In genomic region chr19:46365561-46365960, GRCh38 we compare ENCODE assay signal across 17 cellular contexts. TPM values are rescaled to one million over a fixed set of nuclear protein-coding genes. Genes with fewer than 3 reads are reported as not detected.
DNase-seq lines count a peak whose midpoint lies in the region; FAIRE-seq and TF ChIP-seq lines count a peak whose summit lies in the region.
"Had no signal": no experiment of that assay in that cellular context is flagged by ENCODE, and none has a peak within 500 bp of the region (broad histone marks: within the 10 kb centered on the region; RNA-seq: fewer than 3 reads in every experiment).

No MANE protein-coding gene starts in this region.

- H3K4me3 ChIP-seq in BLaER1 (no peak overlapping the region), brain microvascular endothelial cell (ENCODE audit: low read depth, low read length) (no peak overlapping the region), mesenchymal stem cell (ENCODE audit: insufficient read depth in 1 of 2, low read depth in 1 of 2, low read length in 2 of 2) (no peak overlapping the region), vagina (no peak overlapping the region), small intestine (ENCODE audit: low read depth in 1 of 2, low read length in 2 of 2) (no peak overlapping the region), esophagus muscularis mucosa (no peak overlapping the region)
- H3K4me3 ChIP-seq: SJCRH30 had no signal

- no peak overlapping the region for H2AFZ ChIP-seq in mesenchymal stem cell (ENCODE audit: low read depth, low read length)

- H3K4me2 ChIP-seq in BLaER1 (no peak overlapping the region), mesenchymal stem cell (ENCODE audit: low read length, poor library complexity, severe bottlenecking) (no peak overlapping the region)

- H4K20me1 ChIP-seq in BLaER1, result peaks cover 98% of the 10 kb centered on the region

- H2AK5ac ChIP-seq in mesenchymal stem cell (ENCODE audit: low read length, severe bottlenecking), result no peak overlapping the region

- H3K9ac ChIP-seq in BLaER1 (0 out of 2 replicates have a peak overlapping the region, but pooled peaks have one; percentile 6), mesenchymal stem cell (ENCODE audit: low read length) (no peak overlapping the region)

- H2BK12ac ChIP-seq in mesenchymal stem cell (ENCODE audit: low read length in 2 of 2), result no peak overlapping the region

- no peak overlapping the region for H2BK5ac ChIP-seq in mesenchymal stem cell (ENCODE audit: low read depth, low read length, poor library complexity, severe bottlenecking)

- H3K4me1 ChIP-seq in BLaER1, result peaks cover 39% of the 10 kb centered on the region
- peaks cover 13% of the 10 kb centered on the region for H3K4me1 ChIP-seq in mesenchymal stem cell (ENCODE audit: control insufficient read depth, insufficient read depth, low read depth, low read length)
- H3K4me1 ChIP-seq in vagina, result peaks cover 7% of the 10 kb centered on the region
- no peaks in the 10 kb centered on the region for H3K4me1 ChIP-seq in small intestine (ENCODE audit: control insufficient read depth in 2 of 2, insufficient read depth in 1 of 2, low read depth in 1 of 2, low read length in 1 of 2)
- H3K4me1 ChIP-seq in esophagus muscularis mucosa, result no peaks in the 10 kb centered on the region

- peak overlapping the region; percentile 37 for H4K8ac ChIP-seq in mesenchymal stem cell (ENCODE audit: low read length)

- DNase-seq in NCI-H2171 (lab: John Stamatoyannopoulos, UW) (peak; percentile 28), brain microvascular endothelial cell (peak; percentile 46), mesenchymal stem cell (no peak), NCI-H1930 (lab: John Stamatoyannopoulos, UW) (no peak), vagina (ENCODE audit: extremely low spot score in 2 of 2) (no peak), small intestine (no peak), esophagus muscularis mucosa (ENCODE audit: extremely low spot score) (no peak)
- DNase-seq: DMS79 treated with DMSO at 0.1 percent for 48 hours, GDM1, KBM-7, NCI-H1092, NCI-H1694 treated with DMSO at 0.1 percent for 48 hours, NCI-H510A, NCI-H82, SJCRH30 had no signal

- in situ Hi-C loops in brain microvascular endothelial cell (cut with HindIII; ENCODE audit: low pct_ligation_motif_present, low sequenced_read_pairs), result no loop called here

- no peaks in the 10 kb centered on the region for H3K27me3 ChIP-seq in BLaER1
- H3K27me3 ChIP-seq in brain microvascular endothelial cell (replicated peaks), result no peaks in the 10 kb centered on the region
- H3K27me3 ChIP-seq in mesenchymal stem cell (ENCODE audit: control insufficient read depth in 1 of 2, insufficient read depth in 1 of 2, low read length in 2 of 2), result no peaks in the 10 kb centered on the region
- H3K27me3 ChIP-seq in vagina, result no peaks in the 10 kb centered on the region
- H3K27me3 ChIP-seq in small intestine (ENCODE audit: control insufficient read depth in 2 of 2, insufficient read depth in 2 of 2, low read length in 2 of 2), result no peaks in the 10 kb centered on the region
- H3K27me3 ChIP-seq in esophagus muscularis mucosa, result no peaks in the 10 kb centered on the region
- H3K27me3 ChIP-seq: SJCRH30 had no signal

- no peak overlapping the region for H3K14ac ChIP-seq in mesenchymal stem cell (ENCODE audit: low read length in 2 of 2)

- H3K9me3 ChIP-seq in BLaER1 (no peaks in the 10 kb centered on the region), mesenchymal stem cell (ENCODE audit: control insufficient read depth, low read length) (no peaks in the 10 kb centered on the region), vagina (no peaks in the 10 kb centered on the region), small intestine (ENCODE audit: control insufficient read depth, low read depth) (no peaks in the 10 kb centered on the region), esophagus muscularis mucosa (no peaks in the 10 kb centered on the region)
- H3K9me3 ChIP-seq: SJCRH30 had no signal

- H2BK15ac ChIP-seq in mesenchymal stem cell (ENCODE audit: low read depth, poor library complexity, severe bottlenecking), result no peak overlapping the region

- intact Hi-C loops in vagina (cut with DNase I) (no loop called here), esophagus muscularis mucosa (cut with DNase I) (no loop called here)

- H3K36me3 ChIP-seq in BLaER1 (peaks cover 75% of the 10 kb centered on the region), brain microvascular endothelial cell (replicated peaks) (peaks cover 10% of the 10 kb centered on the region), mesenchymal stem cell (ENCODE audit: control insufficient read depth in 1 of 2, insufficient read depth in 2 of 2, low read depth in 1 of 2, low read length in 2 of 2) (peaks cover 36 to 61% of the 10 kb centered on the region in 2 experiments), vagina (peaks cover 0 to 33% of the 10 kb centered on the region in 2 donors), small intestine (ENCODE audit: control insufficient read depth in 2 of 2, insufficient read depth in 2 of 2, low read length in 2 of 2) (peaks cover 2 to 3% of the 10 kb centered on the region in 2 donors), esophagus muscularis mucosa (peaks cover 5 to 58% (median 29%) of the 10 kb centered on the region in 4 donors)

- H3K18ac ChIP-seq in mesenchymal stem cell (ENCODE audit: low read depth in 1 of 2, low read length in 2 of 2), result no peak overlapping the region

- H3K79me1 ChIP-seq in mesenchymal stem cell (replicated peaks; ENCODE audit: low read length, poor library complexity, severe bottlenecking), result peaks cover 19% of the 10 kb centered on the region

- TF ChIP-seq EP300 in esophagus muscularis mucosa (IDR thresholded peaks at IDR 0.05), result no peak

- no peak overlapping the region for H3K4ac ChIP-seq in mesenchymal stem cell (ENCODE audit: low read depth in 1 of 2, low read length in 2 of 2)

- TF ChIP-seq POLR2A in vagina (IDR thresholded peaks at IDR 0.05), result no peak
- TF ChIP-seq POLR2A in esophagus muscularis mucosa (IDR thresholded peaks at IDR 0.05; ENCODE audit: low read depth), result no peak

- H3K27ac ChIP-seq in BLaER1, result no peak overlapping the region
- no peak overlapping the region for H3K27ac ChIP-seq in brain microvascular endothelial cell
- peak overlapping the region; percentile 9 for H3K27ac ChIP-seq in mesenchymal stem cell (ENCODE audit: low read length, poor library complexity, severe bottlenecking)
- H3K27ac ChIP-seq in vagina, result no peak overlapping the region
- no peak overlapping the region for H3K27ac ChIP-seq in small intestine (ENCODE audit: low read depth in 1 of 2, low read length in 1 of 2)
- no peak overlapping the region for H3K27ac ChIP-seq in esophagus muscularis mucosa (replicated peaks in 1 of 4)
- H3K27ac ChIP-seq: SJCRH30 had no signal

- H3K23ac ChIP-seq in mesenchymal stem cell (ENCODE audit: low read length in 2 of 2), result no peak overlapping the region

- no peak overlapping the region for H4K91ac ChIP-seq in mesenchymal stem cell (ENCODE audit: low read length)

- WGBS in mesenchymal stem cell, result 94% methylated on average over 3 of the region's 4 CpGs
- whole genome bisulfite sequencing in small intestine, 3 donors, result 89 to 92% (median 91%) methylated on average over 4 of the region's 4 CpGs
- 81% methylated on average over 4 of the region's 4 CpGs for WGBS in esophagus muscularis mucosa

- FAIRE-seq in small intestine (lab: Jason Lieb, UNC), result no peak

- no peak overlapping the region for H2BK120ac ChIP-seq in mesenchymal stem cell (ENCODE audit: low read depth, low read length)

- TF ChIP-seq CTCF in brain microvascular endothelial cell (IDR thresholded peaks at IDR 0.05; ENCODE audit: low read depth, low read length, missing control alignments) (no peak), vagina (IDR thresholded peaks at IDR 0.05) (no peak), esophagus muscularis mucosa (IDR thresholded peaks at IDR 0.05) (no peak)

RNA-seq across cellular contexts. Expression of gene PPP5C, which starts 18.7 kb away (rescaled TPM):
- polyA plus RNA-seq in mesenchymal stem cell (2013, experiment 1 of 2), result 67.1 TPM
- polyA plus RNA-seq in mesenchymal stem cell (2013, experiment 2 of 2), result 63.7 TPM
- total RNA-seq in vagina (60.4 TPM), esophagus muscularis mucosa (10 to 100 TPM; 39.9 to 74.7 (median 61.9) TPM)
- 10 to 100 TPM; 24.0 to 48.9 (median 30.0) TPM for polyA plus RNA-seq in small intestine

RNA-seq across cellular contexts. Expression of gene CCDC8, which starts 47.8 kb away (rescaled TPM):
- 17.9 TPM for polyA plus RNA-seq in mesenchymal stem cell (2013, experiment 1 of 2)
- 17.9 TPM for polyA plus RNA-seq in mesenchymal stem cell (2013, experiment 2 of 2)
- 7.4 TPM for total RNA-seq in vagina
- polyA plus RNA-seq in small intestine, result 1 to 10 TPM in 2 of 3 donors, not detected in 1; 1.1 to 2.0 TPM
- total RNA-seq in esophagus muscularis mucosa, result 10 to 100 TPM in 1 of 4 donors, 1 to 10 TPM in 3; 4.5 to 11.6 (median 4.9) TPM
- total RNA-seq: H4 had no signal

Comparison
In these comparisons a context has a peak if more than half of its experiments do, and no peak if none do; other contexts are left out.
1. DNase-seq: peak in NCI-H2171 (single experiment) and brain microvascular endothelial cell (single experiment); none in mesenchymal stem cell (single experiment), NCI-H1930 (0 of 2), vagina (0 of 2), small intestine (single experiment) and esophagus muscularis mucosa (single experiment).